ENCODE assay signal across 22 cellular contexts in genomic region chr11:12871788-12872321, GRCh38.
A peak's percentile ranks its signal among the peaks of the same experiment; 100 is the strongest.
DNase-seq lines count a peak whose midpoint lies in the region; ATAC-seq and TF ChIP-seq lines count a peak whose summit lies in the region.
"Had no signal": no experiment of that assay in that cellular context is flagged by ENCODE, and none has a peak within 500 bp of the region (broad histone marks: within the 10 kb centered on the region; RNA-seq: fewer than 3 reads in every experiment).

No MANE protein-coding gene starts in this region.

- H3K36me3 ChIP-seq in breast epithelium (no peaks in the 10 kb centered on the region), endodermal cell (ENCODE audit: control insufficient read depth, insufficient read depth, low read length) (peaks cover 43% of the 10 kb centered on the region), neuronal stem cell (replicated peaks in 1 of 2; ENCODE audit: control insufficient read depth in 2 of 2, insufficient read depth in 2 of 2, low read length in 2 of 2) (peaks cover 7 to 60% of the 10 kb centered on the region in 2 donors)
- H3K36me3 ChIP-seq: BLaER1 treated with 17β-estradiol and CSF1 and Interleukin-3, amounts not matched to agents 10 nM and 100 nM; colonic mucosa; gastrocnemius medialis; suprapubic skin had no signal

- BruUV-seq in MCF 10A (replicated peaks; lab: Mats Ljungman, UMichigan) = no TSS peak

- no peak overlapping the region for H4K8ac ChIP-seq in neuronal stem cell (ENCODE audit: low read depth, low read length)

- H3K4me3 ChIP-seq in breast epithelium (no peak overlapping the region), endodermal cell (ENCODE audit: low read length) (no peak overlapping the region), neuronal stem cell (ENCODE audit: low read length in 2 of 2) (no peak overlapping the region)
- H3K4me3 ChIP-seq: BLaER1 treated with 17β-estradiol and CSF1 and Interleukin-3, amounts not matched to agents 10 nM and 100 nM; colonic mucosa; gastrocnemius medialis; suprapubic skin had no signal

- DNase-seq in MCF 10A (ENCODE audit: unreplicated experiment) (peak; percentile 23), breast epithelium (ENCODE audit: low spot score in 2 of 2) (no peak), endodermal cell (no peak), neuronal stem cell (ENCODE audit: low spot score) (no peak), NCI-H146 (lab: John Stamatoyannopoulos, UW) (no peak)
- no peak for DNase-seq in effector memory CD8-positive, alpha-beta T cell
- DNase-seq: 8988T; activated CD4-positive, alpha-beta T cell treated with anti-CD3 and anti-CD28 coated beads for 48 hours; activated gamma-delta T cell; colonic mucosa; gastrocnemius medialis; left cardiac atrium; MM.1S; NCI-H2029 treated with DMSO at 0.1 percent for 48 hours; small intestine; SW 1271 had no signal

- H3K9ac ChIP-seq in endodermal cell (ENCODE audit: extremely low read depth, low read length, poor library complexity, severe bottlenecking) (no peak overlapping the region), neuronal stem cell (ENCODE audit: low read depth, low read length, poor library complexity) (no peak overlapping the region)
- H3K9ac ChIP-seq: BLaER1 treated with 17β-estradiol and CSF1 and Interleukin-3, amounts not matched to agents 10 nM and 100 nM; parathyroid adenoma had no signal

- H3K4me1 Mint-ChIP-seq in MCF 10A (ENCODE audit: insufficient read depth, unreplicated experiment) = peaks cover 12% of the 10 kb centered on the region
- H3K4me1 Mint-ChIP-seq in endodermal cell = peaks cover 27% of the 10 kb centered on the region
- H3K4me1 Mint-ChIP-seq in effector memory CD8-positive, alpha-beta T cell (ENCODE audit: low read depth in 2 of 2) = no peaks in the 10 kb centered on the region

- CTCF ChIA-PET in MCF 10A (lab: Yijun Ruan, JAX) = interaction anchor here (0.7 to 1.4 kb wide), 2 partner anchors 9 to 478 kb away, joined by 3 to 5 read pairs; no protein-coding TSS in a partner anchor

- H3K9me3 Mint-ChIP-seq in MCF 10A (ENCODE audit: unreplicated experiment) = no peaks in the 10 kb centered on the region
- H3K9me3 Mint-ChIP-seq in endodermal cell = no peaks in the 10 kb centered on the region
- no peaks in the 10 kb centered on the region for H3K9me3 Mint-ChIP-seq in effector memory CD8-positive, alpha-beta T cell

- peaks cover 8% of the 10 kb centered on the region for H3K79me1 ChIP-seq in neuronal stem cell (ENCODE audit: low read depth, low read length)

- no peak overlapping the region for H2BK15ac ChIP-seq in neuronal stem cell (ENCODE audit: low read length)

- WGBS in endodermal cell (ENCODE audit: insufficient coverage in 1 of 2, insufficient read length in 1 of 2), 2 experiments = 95 to 99% methylated on average over 10 to 11 of the region's 11 CpGs
- no CpG with 5 or more reads among the region's 11 CpGs for WGBS in neuronal stem cell (ENCODE audit: extremely low coverage in 2 of 2, insufficient read length in 2 of 2, insufficient replicate concordance in 1 of 2), 2 donors

- no peaks in the 10 kb centered on the region for H3K9me3 ChIP-seq in breast epithelium
- no peaks in the 10 kb centered on the region for H3K9me3 ChIP-seq in endodermal cell (ENCODE audit: control insufficient read depth, low read length)
- H3K9me3 ChIP-seq in neuronal stem cell (replicated peaks in 1 of 2; ENCODE audit: control insufficient read depth in 2 of 2, insufficient read depth in 1 of 2, low read depth in 1 of 2, low read length in 2 of 2) = no peaks in the 10 kb centered on the region
- H3K9me3 ChIP-seq: BLaER1 treated with 17β-estradiol and CSF1 and Interleukin-3, amounts not matched to agents 10 nM and 100 nM; colonic mucosa; gastrocnemius medialis; suprapubic skin had no signal

- TF ChIP-seq POLR2A in breast epithelium (IDR thresholded peaks at IDR 0.05) = no peak

- no peak overlapping the region for H3K18ac ChIP-seq in neuronal stem cell (ENCODE audit: low read length)

- TF ChIP-seq CTCF in MCF 10A (IDR thresholded peaks at IDR 0.05; ENCODE audit: unreplicated experiment) (no peak), breast epithelium (IDR thresholded peaks at IDR 0.05) (no peak), endodermal cell (conservative IDR thresholded peaks at IDR 0.05) (no peak)

- H2AK5ac ChIP-seq in neuronal stem cell (ENCODE audit: low read depth, low read length) = no peak overlapping the region

- no peak overlapping the region for H3K23ac ChIP-seq in neuronal stem cell (ENCODE audit: low read depth, low read length, poor library complexity)

- intact Hi-C loops in MCF 10A (cut with micrococcal nuclease) (no loop called here), breast epithelium (cut with DNase I; ENCODE audit: low total_unique reads) (no loop called here)

- H3K4me2 ChIP-seq in neuronal stem cell (ENCODE audit: insufficient read depth, low read length, poor library complexity, severe bottlenecking) = no peak overlapping the region
- H3K4me2 ChIP-seq: BLaER1 treated with 17β-estradiol and CSF1 and Interleukin-3, amounts not matched to agents 10 nM and 100 nM had no signal

- no peaks in the 10 kb centered on the region for H3K4me1 ChIP-seq in breast epithelium
- peaks cover 25% of the 10 kb centered on the region for H3K4me1 ChIP-seq in endodermal cell (ENCODE audit: control insufficient read depth, insufficient read depth, low read length)
- peaks cover 0 to 24% of the 10 kb centered on the region in 2 donors for H3K4me1 ChIP-seq in neuronal stem cell (ENCODE audit: control insufficient read depth in 2 of 2, insufficient read depth in 1 of 2, low read depth in 1 of 2, low read length in 2 of 2)
- H3K4me1 ChIP-seq: BLaER1 treated with 17β-estradiol and CSF1 and Interleukin-3, amounts not matched to agents 10 nM and 100 nM; colonic mucosa; parathyroid adenoma had no signal

- H4K91ac ChIP-seq in neuronal stem cell (ENCODE audit: low read depth, low read length, poor library complexity) = peak overlapping the region; percentile 5

- no peak overlapping the region for H2BK5ac ChIP-seq in neuronal stem cell (ENCODE audit: low read length)

- H3K4ac ChIP-seq in neuronal stem cell (ENCODE audit: low read length) = no peak overlapping the region

- H2AFZ ChIP-seq in neuronal stem cell (ENCODE audit: low read length) = no peak overlapping the region
- H2AFZ ChIP-seq: parathyroid adenoma had no signal

- H3K27me3 Mint-ChIP-seq in MCF 10A (ENCODE audit: insufficient read depth, unreplicated experiment) (no peaks in the 10 kb centered on the region), endodermal cell (ENCODE audit: insufficient read depth) (no peaks in the 10 kb centered on the region)
- H3K27me3 Mint-ChIP-seq in effector memory CD8-positive, alpha-beta T cell = peaks cover 27 to 67% of the 10 kb centered on the region in 2 donors

- H3K27me3 ChIP-seq in breast epithelium = no peaks in the 10 kb centered on the region
- H3K27me3 ChIP-seq in endodermal cell (ENCODE audit: control insufficient read depth, insufficient read depth, low read length, poor library complexity, severe bottlenecking) = no peaks in the 10 kb centered on the region
- no peaks in the 10 kb centered on the region for H3K27me3 ChIP-seq in neuronal stem cell (ENCODE audit: control insufficient read depth in 3 of 3, insufficient read depth in 3 of 3, low read depth in 1 of 3, low read length in 3 of 3)
- H3K27me3 ChIP-seq: BLaER1 treated with 17β-estradiol and CSF1 and Interleukin-3, amounts not matched to agents 10 nM and 100 nM; colonic mucosa; gastrocnemius medialis; suprapubic skin had no signal

- ATAC-seq in HG02588 (IDR thresholded peaks at IDR 0.05; ENCODE audit: unreplicated experiment) (no peak), GM21528 (IDR thresholded peaks at IDR 0.05; ENCODE audit: low FRiP score, unreplicated experiment) (no peak)
- ATAC-seq in effector memory CD8-positive, alpha-beta T cell (replicated peaks) = no peak
- ATAC-seq: gastrocnemius medialis, HepG2 had no signal

- no peak overlapping the region for H2BK120ac ChIP-seq in neuronal stem cell (ENCODE audit: low read depth, low read length)

- H3K27ac ChIP-seq in breast epithelium = no peak overlapping the region
- peak overlapping the region; percentile 51 for H3K27ac ChIP-seq in endodermal cell (ENCODE audit: low read depth, low read length)
- no peak overlapping the region for H3K27ac ChIP-seq in neuronal stem cell (replicated peaks; ENCODE audit: low read length)
- H3K27ac ChIP-seq: BLaER1 treated with 17β-estradiol and CSF1 and Interleukin-3, amounts not matched to agents 10 nM and 100 nM; colonic mucosa; parathyroid adenoma; suprapubic skin had no signal

- H3K27ac Mint-ChIP-seq in MCF 10A (ENCODE audit: low read depth, unreplicated experiment) = no peak overlapping the region
- H3K27ac Mint-ChIP-seq in endodermal cell = peak overlapping the region; percentile 73
- no peak overlapping the region for H3K27ac Mint-ChIP-seq in effector memory CD8-positive, alpha-beta T cell

- peaks cover 24% of the 10 kb centered on the region for H3K36me3 Mint-ChIP-seq in MCF 10A (ENCODE audit: insufficient read depth, unreplicated experiment)
- H3K36me3 Mint-ChIP-seq in endodermal cell (ENCODE audit: low read depth) = peaks cover 30% of the 10 kb centered on the region
- no peaks in the 10 kb centered on the region for H3K36me3 Mint-ChIP-seq in effector memory CD8-positive, alpha-beta T cell (ENCODE audit: insufficient read depth)

- no peak overlapping the region for H3K4me3 Mint-ChIP-seq in MCF 10A (ENCODE audit: unreplicated experiment)
- H3K4me3 Mint-ChIP-seq in endodermal cell = no peak overlapping the region
- no peak overlapping the region for H3K4me3 Mint-ChIP-seq in effector memory CD8-positive, alpha-beta T cell

- no peak overlapping the region for H3K14ac ChIP-seq in neuronal stem cell (ENCODE audit: low read length)

- POLR2A ChIA-PET in MCF 10A (lab: Yijun Ruan, JAX) = interaction anchor here (1.3 kb wide), 1 partner anchor 30 kb away, joined by 6 read pairs; no protein-coding TSS in a partner anchor

- no peak overlapping the region for H2BK12ac ChIP-seq in neuronal stem cell (ENCODE audit: low read length)
